17 cellular contexts compared by ENCODE assay signal in the genomic region with DNA sequence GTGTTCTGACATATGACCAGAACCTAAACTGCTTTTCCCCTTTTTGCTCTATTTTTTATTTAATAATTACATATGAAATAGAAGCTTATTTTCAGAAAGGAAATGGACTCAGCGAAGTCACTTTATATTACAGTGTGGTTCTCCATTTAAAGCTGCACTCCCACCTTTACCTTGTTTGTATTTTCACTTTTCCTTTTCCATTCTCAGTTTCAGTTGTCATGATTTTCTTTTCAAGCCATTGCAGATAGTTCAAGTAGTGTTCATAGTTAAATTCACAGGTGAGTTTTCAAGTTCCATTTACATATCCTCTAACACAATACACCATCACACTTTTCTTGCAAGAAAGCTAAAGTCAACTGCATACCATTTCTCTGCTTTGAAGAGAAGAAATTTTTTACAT.
DNase-seq lines count a peak whose midpoint lies in the region; ATAC-seq and TF ChIP-seq lines count a peak whose summit lies in the region.
"Had no signal": no experiment of that assay in that cellular context is flagged by ENCODE, and none has a peak within 500 bp of the region (broad histone marks: within the 10 kb centered on the region; RNA-seq: fewer than 3 reads in every experiment).

No MANE protein-coding gene starts in this region.

- DNase-seq in spleen = no peak
- no peak for DNase-seq in SIG-M5 (lab: John Stamatoyannopoulos, UW)
- DNase-seq in right cardiac atrium = no peak
- no peak for DNase-seq in posterior vena cava (ENCODE audit: low spot score)
- DNase-seq: activated CD4-positive, alpha-beta T cell treated with anti-CD3 and anti-CD28 coated beads, Interleukin-2, amount 10 ng/mL, durations not matched to agents 24 days and 14 days; activated naive CD8-positive, alpha-beta T cell treated with anti-CD3 and anti-CD28 coated beads for 36 hours; activated T-cell treated with anti-CD3 and anti-CD28 coated beads, Interleukin-2, amount 50 U/mL, for 4 hours; KBM-7; left colon; NCI-H1092 treated with DMSO at 0.1 percent for 48 hours; stimulated activated CD4-positive, alpha-beta T cell treated with anti-CD3 and anti-CD28 coated beads, Interleukin-4, amount 100 ng/mL, for 4 hours had no signal

- no peaks in the 10 kb centered on the region for H3K4me1 ChIP-seq in spleen
- H3K4me1 ChIP-seq in right cardiac atrium (ENCODE audit: control insufficient read depth, insufficient read depth, low read length) = no peaks in the 10 kb centered on the region

- H3K27me3 ChIP-seq in spleen (replicated peaks in 1 of 7) (no peaks in the 10 kb centered on the region), right cardiac atrium (ENCODE audit: control insufficient read depth, insufficient read depth) (no peaks in the 10 kb centered on the region)
- H3K27me3 ChIP-seq: neutrophil had no signal

- H3K36me3 ChIP-seq in spleen = no peaks in the 10 kb centered on the region
- H3K36me3 ChIP-seq: neutrophil had no signal

- no peak overlapping the region for H3K27ac ChIP-seq in spleen
- H3K27ac ChIP-seq in right cardiac atrium (ENCODE audit: low read length) = no peak overlapping the region
- H3K27ac ChIP-seq: neutrophil had no signal

- intact Hi-C loops in spleen (cut with DNase I; ENCODE audit: low total_unique reads) (no loop called here), right cardiac atrium (cut with DNase I) (no loop called here), posterior vena cava (cut with DNase I) (no loop called here)

- H3K4me3 ChIP-seq in spleen = no peak overlapping the region
- no peak overlapping the region for H3K4me3 ChIP-seq in right cardiac atrium (ENCODE audit: low read length)
- H3K4me3 ChIP-seq: GM23338 had no signal

- peak; percentile 93 for ATAC-seq in GM18519 (IDR thresholded peaks at IDR 0.05; ENCODE audit: low FRiP score, unreplicated experiment)
- peak; percentile 88 for ATAC-seq in GM21360 (IDR thresholded peaks at IDR 0.05; ENCODE audit: unreplicated experiment)
- ATAC-seq in HG02852 (IDR thresholded peaks at IDR 0.05; ENCODE audit: unreplicated experiment) = peak; percentile 84
- ATAC-seq in HG03378 (IDR thresholded peaks at IDR 0.05; ENCODE audit: unreplicated experiment) = peak; percentile 68
- ATAC-seq in right cardiac atrium = no peak
- ATAC-seq: activated T-cell treated with anti-CD3 and anti-CD28 coated beads, Interleukin-2, amount 50 U/mL, for 4 hours; GM23338; left colon had no signal

- TF ChIP-seq POLR2A in spleen (IDR thresholded peaks at IDR 0.05) = no peak

- no peak for TF ChIP-seq CTCF in spleen (IDR thresholded peaks at IDR 0.05 in 8 of 11, conservative IDR thresholded peaks at IDR 0.05 in 3 of 11)

- H3K9me3 ChIP-seq in spleen (no peaks in the 10 kb centered on the region), right cardiac atrium (ENCODE audit: control insufficient read depth, low read length) (no peaks in the 10 kb centered on the region)
- H3K9me3 ChIP-seq: neutrophil had no signal

- WGBS in spleen, 5 donors = 67 to 93% (median 74%) methylated on average over 1 of the region's 1 CpG
- 84% methylated on average over 1 of the region's 1 CpG for WGBS in right cardiac atrium

Comparison
In these comparisons a context has a peak if more than half of its experiments do, and no peak if none do; other contexts are left out.
1. ATAC-seq: peak in GM18519 (single experiment), GM21360 (single experiment), HG02852 (single experiment) and HG03378 (single experiment); none in right cardiac atrium (0 of 2).